Comparison of ENCODE assay signal across 1 cellular context in the genomic region with DNA sequence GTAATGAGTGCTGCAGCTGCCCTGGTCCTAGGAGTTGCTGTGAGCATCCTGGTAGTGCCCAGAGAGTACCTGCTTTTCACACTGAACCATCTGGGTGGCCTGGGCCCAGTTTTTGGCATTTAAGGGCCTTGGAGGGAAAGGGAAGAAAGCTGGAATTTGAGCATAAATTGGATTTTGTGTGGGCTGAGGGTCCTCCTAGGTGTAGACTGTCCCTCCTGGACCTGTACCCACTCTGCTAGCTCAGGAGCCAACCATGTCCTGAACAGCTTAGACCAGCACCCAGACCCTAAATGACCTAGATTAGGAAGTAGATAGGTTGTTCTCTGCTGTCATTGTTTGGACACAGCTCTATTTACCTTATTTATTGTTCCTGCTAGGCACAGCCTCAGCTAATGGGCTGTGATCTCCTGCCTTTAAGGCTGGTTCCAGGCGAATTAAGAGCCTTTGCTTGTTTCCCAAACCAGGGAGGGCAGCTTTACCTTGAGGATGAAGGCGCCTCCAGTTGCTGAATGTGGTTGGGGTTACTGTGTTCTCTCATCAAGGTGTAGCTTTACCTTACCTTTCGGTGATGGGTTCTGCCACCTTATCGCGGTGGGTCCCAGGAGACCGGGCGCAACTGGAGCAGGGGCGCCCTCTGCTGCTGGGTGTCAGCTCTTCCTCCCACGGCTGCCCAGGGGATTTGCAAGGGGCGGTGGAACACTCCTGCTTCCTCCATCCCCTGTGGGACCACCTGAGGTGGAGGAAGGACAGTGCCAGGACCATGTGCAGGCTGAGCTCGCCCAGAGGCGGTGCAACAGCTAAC.
TF ChIP-seq lines count a peak whose summit lies in the region.

No MANE protein-coding gene starts in this region.

TF ChIP-seq in HepG2, 621 proteins besides CTCF, POLR2A, EP300 and RAD21 (continued from another document and continues in another):
- TF ChIP-seq ZNF274 (CRISPR knock-in tag; IDR thresholded peaks at IDR 0.05) (0 out of 2 replicates have a peak, but pooled peaks have one; percentile 19), TEAD3 (CRISPR knock-in tag; optimal IDR thresholded peaks at IDR 0.05; ENCODE audit: borderline replicate concordance) (peak; percentile 33), ZNF350 (CRISPR knock-in tag; IDR thresholded peaks at IDR 0.05; ENCODE audit: borderline replicate concordance, low read depth) (no peak), AGO2 (optimal IDR thresholded peaks at IDR 0.05; ENCODE audit: low read depth, low read length) (peak; percentile 52), ARHGAP35 (CRISPR knock-in tag; IDR thresholded peaks at IDR 0.05; ENCODE audit: borderline replicate concordance) (peak; percentile 74; the same call in 1 of the 2 replicates), KDM3A (CRISPR knock-in tag; IDR thresholded peaks at IDR 0.05; ENCODE audit: low read depth) (0 out of 2 replicates have a peak, but pooled peaks have one; percentile 58), EZH2 (conservative IDR thresholded peaks at IDR 0.05; ENCODE audit: low read depth, low read length) (no peak), SRSF4 (IDR thresholded peaks at IDR 0.05; ENCODE audit: low read depth, low read length, poor library complexity, severe bottlenecking) (no peak), GATAD1 (CRISPR knock-in tag; IDR thresholded peaks at IDR 0.05) (peak; percentile 42), ZNF263 (CRISPR knock-in tag; IDR thresholded peaks at IDR 0.05) (peak; percentile 35; the same call in 1 of the 2 replicates), ZNF768 (CRISPR knock-in tag; IDR thresholded peaks at IDR 0.05) (peak; percentile 23; the same call in 1 of the 2 replicates), HOXA9 (CRISPR knock-in tag; IDR thresholded peaks at IDR 0.05; ENCODE audit: borderline replicate concordance) (0 out of 2 replicates have a peak, but pooled peaks have one; percentile 31), SAP130 (CRISPR knock-in tag; IDR thresholded peaks at IDR 0.05; ENCODE audit: low read depth) (peak; percentile 45; the same call in 1 of the 2 replicates), SMAD9 (CRISPR knock-in tag; IDR thresholded peaks at IDR 0.05) (no peak), ZGPAT (CRISPR knock-in tag; IDR thresholded peaks at IDR 0.05) (0 out of 2 replicates have a peak, but pooled peaks have one; percentile 34), PATZ1 (CRISPR knock-in tag; IDR thresholded peaks at IDR 0.05) (peak; percentile 53; the same call in 1 of the 2 replicates), SSRP1 (CRISPR knock-in tag; IDR thresholded peaks at IDR 0.05) (0 out of 2 replicates have a peak, but pooled peaks have one; percentile 27), ZNF780A (CRISPR knock-in tag; IDR thresholded peaks at IDR 0.05) (0 out of 2 replicates have a peak, but pooled peaks have one; percentile 25), GABPB1 (CRISPR knock-in tag; IDR thresholded peaks at IDR 0.05) (peak; percentile 39; the same call in 1 of the 2 replicates), MYPOP (CRISPR knock-in tag; IDR thresholded peaks at IDR 0.05) (peak; percentile 79), PHF5A (CRISPR knock-in tag; IDR thresholded peaks at IDR 0.05; ENCODE audit: low read depth, unreplicated experiment) (no peak), ZNF441 (CRISPR knock-in tag; IDR thresholded peaks at IDR 0.05; ENCODE audit: borderline replicate concordance) (0 out of 2 replicates have a peak, but pooled peaks have one; percentile 27), ZNF296 (CRISPR knock-in tag; conservative IDR thresholded peaks at IDR 0.05) (no peak), ZFYVE20 (CRISPR knock-in tag; IDR thresholded peaks at IDR 0.05; ENCODE audit: borderline replicate concordance, low read depth) (no peak), HNF4A (CRISPR knock-in tag; IDR thresholded peaks at IDR 0.05) (0 out of 2 replicates have a peak, but pooled peaks have one; percentile 15), HDAC1 (CRISPR knock-in tag; IDR thresholded peaks at IDR 0.05) (0 out of 2 replicates have a peak, but pooled peaks have one; percentile 31), TSC22D2 (CRISPR knock-in tag; IDR thresholded peaks at IDR 0.05; ENCODE audit: borderline replicate concordance) (0 out of 2 replicates have a peak, but pooled peaks have one; percentile 67), ZFP37 (CRISPR knock-in tag; IDR thresholded peaks at IDR 0.05; ENCODE audit: borderline replicate concordance) (peak; percentile 51; the same call in 1 of the 2 replicates), SMAD3 (CRISPR knock-in tag; IDR thresholded peaks at IDR 0.05) (peak; percentile 62; the same call in 1 of the 2 replicates), PHF8 (CRISPR knock-in tag; IDR thresholded peaks at IDR 0.05) (0 out of 2 replicates have a peak, but pooled peaks have one; percentile 30), XRCC5 (optimal IDR thresholded peaks at IDR 0.05; ENCODE audit: low read length) (peak; percentile 76), ZEB1 (IDR thresholded peaks at IDR 0.05; ENCODE audit: insufficient replicate concordance, low read depth) (peak; percentile 71), ZNF484 (CRISPR knock-in tag; IDR thresholded peaks at IDR 0.05; ENCODE audit: borderline replicate concordance, low read depth) (no peak), MAZ (IDR thresholded peaks at IDR 0.05; ENCODE audit: borderline replicate concordance, low read depth, low read length) (no peak), MAZ (CRISPR knock-in tag; IDR thresholded peaks at IDR 0.05; ENCODE audit: low read depth) (peak; percentile 60; the same call in 1 of the 2 replicates), ZSCAN20 (CRISPR knock-in tag; IDR thresholded peaks at IDR 0.05; ENCODE audit: borderline replicate concordance) (no peak)
- TF ChIP-seq, protein P1, sequence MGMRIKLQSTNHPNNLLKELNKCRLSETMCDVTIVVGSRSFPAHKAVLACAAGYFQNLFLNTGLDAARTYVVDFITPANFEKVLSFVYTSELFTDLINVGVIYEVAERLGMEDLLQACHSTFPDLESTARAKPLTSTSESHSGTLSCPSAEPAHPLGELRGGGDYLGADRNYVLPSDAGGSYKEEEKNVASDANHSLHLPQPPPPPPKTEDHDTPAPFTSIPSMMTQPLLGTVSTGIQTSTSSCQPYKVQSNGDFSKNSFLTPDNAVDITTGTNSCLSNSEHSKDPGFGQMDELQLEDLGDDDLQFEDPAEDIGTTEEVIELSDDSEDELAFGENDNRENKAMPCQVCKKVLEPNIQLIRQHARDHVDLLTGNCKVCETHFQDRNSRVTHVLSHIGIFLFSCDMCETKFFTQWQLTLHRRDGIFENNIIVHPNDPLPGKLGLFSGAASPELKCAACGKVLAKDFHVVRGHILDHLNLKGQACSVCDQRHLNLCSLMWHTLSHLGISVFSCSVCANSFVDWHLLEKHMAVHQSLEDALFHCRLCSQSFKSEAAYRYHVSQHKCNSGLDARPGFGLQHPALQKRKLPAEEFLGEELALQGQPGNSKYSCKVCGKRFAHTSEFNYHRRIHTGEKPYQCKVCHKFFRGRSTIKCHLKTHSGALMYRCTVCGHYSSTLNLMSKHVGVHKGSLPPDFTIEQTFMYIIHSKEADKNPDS (CRISPR knock-in tag; IDR thresholded peaks at IDR 0.05): 0 out of 2 replicates have a peak, but pooled peaks have one; percentile 22
- TF ChIP-seq, protein P2, sequence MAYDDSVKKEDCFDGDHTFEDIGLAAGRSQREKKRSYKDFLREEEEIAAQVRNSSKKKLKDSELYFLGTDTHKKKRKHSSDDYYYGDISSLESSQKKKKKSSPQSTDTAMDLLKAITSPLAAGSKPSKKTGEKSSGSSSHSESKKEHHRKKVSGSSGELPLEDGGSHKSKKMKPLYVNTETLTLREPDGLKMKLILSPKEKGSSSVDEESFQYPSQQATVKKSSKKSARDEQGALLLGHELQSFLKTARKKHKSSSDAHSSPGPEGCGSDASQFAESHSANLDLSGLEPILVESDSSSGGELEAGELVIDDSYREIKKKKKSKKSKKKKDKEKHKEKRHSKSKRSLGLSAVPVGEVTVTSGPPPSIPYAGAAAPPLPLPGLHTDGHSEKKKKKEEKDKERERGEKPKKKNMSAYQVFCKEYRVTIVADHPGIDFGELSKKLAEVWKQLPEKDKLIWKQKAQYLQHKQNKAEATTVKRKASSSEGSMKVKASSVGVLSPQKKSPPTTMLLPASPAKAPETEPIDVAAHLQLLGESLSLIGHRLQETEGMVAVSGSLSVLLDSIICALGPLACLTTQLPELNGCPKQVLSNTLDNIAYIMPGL (CRISPR knock-in tag; IDR thresholded peaks at IDR 0.05; ENCODE audit: borderline replicate concordance in 1 of 2, low read depth in 1 of 2): peak; percentile 50 to 60; a peak in 2 of 4 replicates
- TF ChIP-seq, protein P3, sequence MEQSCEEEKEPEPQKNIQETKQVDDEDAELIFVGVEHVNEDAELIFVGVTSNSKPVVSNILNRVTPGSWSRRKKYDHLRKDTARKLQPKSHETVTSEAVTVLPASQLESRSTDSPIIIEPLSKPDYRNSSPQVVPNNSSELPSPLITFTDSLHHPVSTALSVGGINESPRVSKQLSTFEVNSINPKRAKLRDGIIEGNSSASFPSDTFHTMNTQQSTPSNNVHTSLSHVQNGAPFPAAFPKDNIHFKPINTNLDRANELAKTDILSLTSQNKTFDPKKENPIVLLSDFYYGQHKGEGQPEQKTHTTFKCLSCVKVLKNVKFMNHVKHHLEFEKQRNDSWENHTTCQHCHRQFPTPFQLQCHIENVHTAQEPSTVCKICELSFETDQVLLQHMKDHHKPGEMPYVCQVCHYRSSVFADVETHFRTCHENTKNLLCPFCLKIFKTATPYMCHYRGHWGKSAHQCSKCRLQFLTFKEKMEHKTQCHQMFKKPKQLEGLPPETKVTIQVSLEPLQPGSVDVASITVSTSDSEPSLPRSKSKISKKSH (CRISPR knock-in tag; IDR thresholded peaks at IDR 0.05; ENCODE audit: borderline replicate concordance): peak; percentile 44; the same call in 1 of the 2 replicates
- TF ChIP-seq, protein P4, sequence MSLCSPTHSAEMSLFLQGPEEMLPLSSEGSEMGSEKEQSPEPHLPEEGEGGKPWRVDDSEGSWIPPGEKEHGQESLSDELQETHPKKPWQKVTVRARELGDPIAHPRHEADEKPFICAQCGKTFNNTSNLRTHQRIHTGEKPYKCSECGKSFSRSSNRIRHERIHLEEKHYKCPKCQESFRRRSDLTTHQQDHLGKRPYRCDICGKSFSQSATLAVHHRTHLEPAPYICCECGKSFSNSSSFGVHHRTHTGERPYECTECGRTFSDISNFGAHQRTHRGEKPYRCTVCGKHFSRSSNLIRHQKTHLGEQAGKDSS (CRISPR knock-in tag; IDR thresholded peaks at IDR 0.05; ENCODE audit: borderline replicate concordance, low read depth): no peak; the same call in 1 of the 2 replicates
- TF ChIP-seq, protein P5, sequence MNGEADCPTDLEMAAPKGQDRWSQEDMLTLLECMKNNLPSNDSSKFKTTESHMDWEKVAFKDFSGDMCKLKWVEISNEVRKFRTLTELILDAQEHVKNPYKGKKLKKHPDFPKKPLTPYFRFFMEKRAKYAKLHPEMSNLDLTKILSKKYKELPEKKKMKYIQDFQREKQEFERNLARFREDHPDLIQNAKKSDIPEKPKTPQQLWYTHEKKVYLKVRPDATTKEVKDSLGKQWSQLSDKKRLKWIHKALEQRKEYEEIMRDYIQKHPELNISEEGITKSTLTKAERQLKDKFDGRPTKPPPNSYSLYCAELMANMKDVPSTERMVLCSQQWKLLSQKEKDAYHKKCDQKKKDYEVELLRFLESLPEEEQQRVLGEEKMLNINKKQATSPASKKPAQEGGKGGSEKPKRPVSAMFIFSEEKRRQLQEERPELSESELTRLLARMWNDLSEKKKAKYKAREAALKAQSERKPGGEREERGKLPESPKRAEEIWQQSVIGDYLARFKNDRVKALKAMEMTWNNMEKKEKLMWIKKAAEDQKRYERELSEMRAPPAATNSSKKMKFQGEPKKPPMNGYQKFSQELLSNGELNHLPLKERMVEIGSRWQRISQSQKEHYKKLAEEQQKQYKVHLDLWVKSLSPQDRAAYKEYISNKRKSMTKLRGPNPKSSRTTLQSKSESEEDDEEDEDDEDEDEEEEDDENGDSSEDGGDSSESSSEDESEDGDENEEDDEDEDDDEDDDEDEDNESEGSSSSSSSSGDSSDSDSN (CRISPR knock-in tag; IDR thresholded peaks at IDR 0.05): peak; percentile 48; the same call in 1 of the 2 replicates
- TF ChIP-seq, protein P6, sequence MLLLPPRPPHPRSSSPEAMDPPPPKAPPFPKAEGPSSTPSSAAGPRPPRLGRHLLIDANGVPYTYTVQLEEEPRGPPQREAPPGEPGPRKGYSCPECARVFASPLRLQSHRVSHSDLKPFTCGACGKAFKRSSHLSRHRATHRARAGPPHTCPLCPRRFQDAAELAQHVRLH (CRISPR knock-in tag; IDR thresholded peaks at IDR 0.05; ENCODE audit: borderline replicate concordance, low read depth): 0 out of 2 replicates have a peak, but pooled peaks have one; percentile 46
